8 cellular contexts compared by ENCODE assay signal in genomic region chr10:110566472-110567200, GRCh38. TPM values are rescaled to one million over a fixed set of nuclear protein-coding genes. Genes with fewer than 3 reads are reported as not detected.
DNase-seq lines count a peak whose midpoint lies in the region; ATAC-seq and TF ChIP-seq lines count a peak whose summit lies in the region.

No MANE protein-coding gene starts in this region.

- H3K36me3 ChIP-seq in BLaER1 treated with 17β-estradiol and CSF1 and Interleukin-3, amounts not matched to agents 10 nM and 100 nM, result peaks cover 6 to 22% (median 15%) of the 10 kb centered on the region in 11 experiments; a peak in 16 of 22 replicates
- H3K36me3 ChIP-seq in HUES6 (ENCODE audit: control insufficient read depth, insufficient read depth, low read length) (peaks cover 19% of the 10 kb centered on the region), breast epithelium (no peaks in the 10 kb centered on the region)

- intact Hi-C loops in breast epithelium (cut with DNase I; ENCODE audit: low total_unique reads), result loop anchor here (10.0 kb wide), 1 partner anchor 262 kb away; the partner anchor contains the start of gene SMNDC1

- no peak for TF ChIP-seq CTCF in breast epithelium (IDR thresholded peaks at IDR 0.05)

- H3K9ac ChIP-seq in BLaER1 treated with 17β-estradiol and CSF1 and Interleukin-3, amounts not matched to agents 10 nM and 100 nM, result peak overlapping the region; percentile 87 to 98 (median 92)
- H3K9ac ChIP-seq in HUES6 (ENCODE audit: low read length), result peak overlapping the region; percentile 93

- H3K9me3 ChIP-seq in BLaER1 treated with 17β-estradiol and CSF1 and Interleukin-3, amounts not matched to agents 10 nM and 100 nM (replicated peaks in 1 of 11), result no peaks in the 10 kb centered on the region
- H3K9me3 ChIP-seq in HUES6 (ENCODE audit: control insufficient read depth, insufficient read depth, low read depth, low read length) (no peaks in the 10 kb centered on the region), breast epithelium (no peaks in the 10 kb centered on the region)

- no peaks in the 10 kb centered on the region for H3K27me3 ChIP-seq in BLaER1 treated with 17β-estradiol and CSF1 and Interleukin-3, amounts not matched to agents 10 nM and 100 nM
- H3K27me3 ChIP-seq in HUES6 (ENCODE audit: control insufficient read depth, insufficient read depth, low read length) (no peaks in the 10 kb centered on the region), breast epithelium (no peaks in the 10 kb centered on the region)

- ATAC-seq in GM19467 (IDR thresholded peaks at IDR 0.05; ENCODE audit: unreplicated experiment), result no peak
- ATAC-seq in HG03520 (IDR thresholded peaks at IDR 0.05; ENCODE audit: unreplicated experiment), result no peak

- peaks cover 33 to 62% (median 42%) of the 10 kb centered on the region in 10 experiments for H3K4me1 ChIP-seq in BLaER1 treated with 17β-estradiol and CSF1 and Interleukin-3, amounts not matched to agents 10 nM and 100 nM
- H3K4me1 ChIP-seq in HUES6 (ENCODE audit: control insufficient read depth, insufficient read depth, low read length), result 0 out of 2 replicates have a peak, but pooled peaks cover 3% of the 10 kb centered on the region
- H3K4me1 ChIP-seq in breast epithelium, result no peaks in the 10 kb centered on the region

- TF ChIP-seq POLR2A in breast epithelium (IDR thresholded peaks at IDR 0.05), result no peak

- H4K20me1 ChIP-seq in BLaER1 treated with 17β-estradiol and CSF1 and Interleukin-3, amounts not matched to agents 10 nM and 100 nM, result peaks cover 5 to 27% (median 15%) of the 10 kb centered on the region in 11 experiments; a peak in 17 of 22 replicates

- no peak for DNase-seq in breast epithelium (ENCODE audit: low spot score in 2 of 2)
- peak; percentile 5 for DNase-seq in middle frontal gyrus (ENCODE audit: extremely low spot score, low spot score)
- no peak for DNase-seq in amygdala (lab: John Stamatoyannopoulos, UW)
- no peak for DNase-seq in effector CD4-positive, alpha-beta T cell

- H3K4me2 ChIP-seq in BLaER1 treated with 17β-estradiol and CSF1 and Interleukin-3, amounts not matched to agents 10 nM and 100 nM, result peak overlapping the region; percentile 72 to 89 (median 85)

- peak overlapping the region; percentile 90 to 98 (median 95); a peak in 20 of 22 replicates for H3K27ac ChIP-seq in BLaER1 treated with 17β-estradiol and CSF1 and Interleukin-3, amounts not matched to agents 10 nM and 100 nM
- H3K27ac ChIP-seq in HUES6 (ENCODE audit: low read depth, low read length) (peak overlapping the region; percentile 99), breast epithelium (peak overlapping the region; percentile 90 to 92)

- peak overlapping the region; percentile 87 to 100 (median 97) for H3K4me3 ChIP-seq in BLaER1 treated with 17β-estradiol and CSF1 and Interleukin-3, amounts not matched to agents 10 nM and 100 nM
- peak overlapping the region; percentile 85 for H3K4me3 ChIP-seq in HUES6 (ENCODE audit: low read depth, low read length)
- H3K4me3 ChIP-seq in breast epithelium, result peak overlapping the region; percentile 90 to 99 (median 97)

RNA-seq across cellular contexts. Expression of gene SMC3, which starts 0.9 kb away (rescaled TPM):
- total RNA-seq in breast epithelium, result 10 to 100 TPM; 26.6 to 37.8 (median 37.0) TPM
